Comparison of ENCODE assay signal across 9 cellular contexts in the genomic region with DNA sequence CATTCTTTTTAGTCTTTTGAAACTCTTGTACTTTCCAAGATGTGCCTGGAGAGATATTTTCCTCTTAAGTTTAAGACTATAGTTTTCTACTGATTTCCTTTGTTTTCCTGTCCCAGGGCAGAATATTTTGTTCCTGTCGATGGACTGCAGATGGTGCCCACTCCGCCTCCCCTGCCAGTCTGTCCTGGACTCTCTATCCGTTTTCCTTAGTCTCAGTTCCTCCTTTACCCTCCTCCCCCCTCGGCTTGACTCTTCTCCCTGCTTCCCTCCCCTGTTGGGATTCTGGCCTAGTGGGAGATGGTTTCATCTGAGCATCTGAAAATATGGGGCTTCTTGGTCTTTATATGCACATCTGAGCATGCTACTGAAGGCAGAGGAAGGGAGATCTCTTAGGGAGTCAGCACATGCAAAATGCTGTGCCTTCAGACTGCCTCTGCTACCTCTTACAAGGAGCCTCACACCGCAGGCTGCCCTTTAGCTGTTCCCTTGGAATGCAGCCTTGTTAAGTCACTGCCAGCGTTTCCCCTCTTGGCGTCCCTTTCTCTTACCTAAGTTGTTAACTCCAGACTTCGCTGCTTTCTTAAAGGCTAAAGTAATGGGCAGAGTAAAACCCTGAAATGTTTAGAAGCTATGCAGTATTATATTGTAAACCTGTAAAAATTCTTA. TPM values are rescaled to one million over a fixed set of nuclear protein-coding genes. Genes with fewer than 3 reads are reported as not detected.
DNase-seq lines count a peak whose midpoint lies in the region; ATAC-seq and TF ChIP-seq lines count a peak whose summit lies in the region.
"Had no signal": no experiment of that assay in that cellular context is flagged by ENCODE, and none has a peak within 500 bp of the region (broad histone marks: within the 10 kb centered on the region; RNA-seq: fewer than 3 reads in every experiment).

No MANE protein-coding gene starts in this region.

- H3K4me1 Mint-ChIP-seq in mesothelial cell of epicardium: peaks cover 57% of the 10 kb centered on the region

- H3K27ac ChIP-seq in cardiac muscle cell (peak overlapping the region; percentile 20), mammary epithelial cell (ENCODE audit: insufficient read depth, low read depth, low read length) (no peak overlapping the region)
- H3K27ac ChIP-seq: epithelial cell of prostate had no signal

- H3K36me3 Mint-ChIP-seq in mesothelial cell of epicardium: no peaks in the 10 kb centered on the region

- H3K27ac Mint-ChIP-seq in mesothelial cell of epicardium: peak overlapping the region; percentile 94

- DNase-seq in cardiac muscle cell (ENCODE audit: low read depth in 1 of 2, low spot score in 1 of 2) (peak; percentile 43 to 47), left ventricle myocardium superior (no peak), mammary epithelial cell (peak; percentile 1), mesothelial cell of epicardium (ENCODE audit: low spot score in 2 of 2, unreplicated experiment in 2 of 2) (no peak), ureter (ENCODE audit: low spot score) (peak; percentile 44), DMS153 (lab: John Stamatoyannopoulos, UW) (no peak)

- H3K4me3 Mint-ChIP-seq in mesothelial cell of epicardium: no peak overlapping the region

- no peaks in the 10 kb centered on the region for H3K27me3 ChIP-seq in cardiac muscle cell
- H3K27me3 ChIP-seq in mammary epithelial cell (ENCODE audit: insufficient read depth, low read length): no peaks in the 10 kb centered on the region

- H3K4me3 ChIP-seq in cardiac muscle cell (no peak overlapping the region), mammary epithelial cell (replicated peaks in 1 of 3; ENCODE audit: insufficient read depth in 1 of 3, low read depth in 2 of 3, low read length in 3 of 3) (no peak overlapping the region)

- H3K4me1 ChIP-seq in cardiac muscle cell (ENCODE audit: low read depth) (peaks cover 41% of the 10 kb centered on the region), mammary epithelial cell (ENCODE audit: insufficient read depth, low read length) (no peaks in the 10 kb centered on the region)

- no TSS peak for BruUV-seq in mammary epithelial cell (replicated peaks; lab: Mats Ljungman, UMichigan)

- TF ChIP-seq CTCF in cardiac muscle cell (IDR thresholded peaks at IDR 0.05; ENCODE audit: low read depth, low read length): no peak
- no peak for TF ChIP-seq CTCF in mammary epithelial cell (conservative IDR thresholded peaks at IDR 0.05 in 1 of 2, IDR thresholded peaks at IDR 0.05 in 1 of 2; ENCODE audit: extremely low read depth in 1 of 2, insufficient read depth in 1 of 2, low read depth in 1 of 2, low read length in 2 of 2)
- TF ChIP-seq CTCF in mesothelial cell of epicardium (IDR thresholded peaks at IDR 0.05; ENCODE audit: unreplicated experiment): no peak

- in situ Hi-C loops in mammary epithelial cell (cut with MboI; ENCODE audit: low sequenced_read_pairs in 2 of 2): no loop called here

- H3K9me3 Mint-ChIP-seq in mesothelial cell of epicardium: no peaks in the 10 kb centered on the region

- H3K27me3 Mint-ChIP-seq in mesothelial cell of epicardium (ENCODE audit: low read depth): no peaks in the 10 kb centered on the region

- H3K4me2 ChIP-seq in mammary epithelial cell (ENCODE audit: insufficient read depth, low read depth, low read length): no peak overlapping the region

- CTCF ChIA-PET in mammary epithelial cell (lab: Charles Lee; ENCODE audit: low non-redundant PET): no interaction called here

- no peak for ATAC-seq in left ventricle myocardium superior
- ATAC-seq in HG02623 (IDR thresholded peaks at IDR 0.05; ENCODE audit: unreplicated experiment): no peak
- ATAC-seq in HG03521 (IDR thresholded peaks at IDR 0.05; ENCODE audit: unreplicated experiment): no peak

- H3K79me2 ChIP-seq in mammary epithelial cell (ENCODE audit: insufficient read depth, low read length): no peaks in the 10 kb centered on the region

- no peak overlapping the region for H2AFZ ChIP-seq in mammary epithelial cell (ENCODE audit: low read depth, low read length)

- dilution Hi-C loops in mammary epithelial cell (cut with HindIII; ENCODE audit: low sequenced_read_pairs): no loop called here

- no peaks in the 10 kb centered on the region for H4K20me1 ChIP-seq in mammary epithelial cell (ENCODE audit: insufficient read depth, low read length)

- H3K9me3 ChIP-seq in cardiac muscle cell (ENCODE audit: low read depth): no peaks in the 10 kb centered on the region
- H3K9me3 ChIP-seq in mammary epithelial cell (replicated peaks; ENCODE audit: insufficient read depth, low read length): peaks cover 6% of the 10 kb centered on the region

- intact Hi-C loops in left ventricle myocardium superior (cut with micrococcal nuclease): no loop called here
- intact Hi-C loops in mammary epithelial cell (cut with micrococcal nuclease): no loop called here

- 10% methylated on average over 8 of the region's 8 CpGs for WGBS in mammary epithelial cell (ENCODE audit: low coverage, missing lambda C conversion rate)

- no peak overlapping the region for H3K9ac ChIP-seq in mammary epithelial cell (ENCODE audit: insufficient read depth, low read length)

- H3K36me3 ChIP-seq in cardiac muscle cell (no peaks in the 10 kb centered on the region), mammary epithelial cell (ENCODE audit: insufficient read depth, low read length) (no peaks in the 10 kb centered on the region)

RNA-seq across cellular contexts. Expression of a gene that starts 49.6 kb away (rescaled TPM):
- total RNA-seq in cardiac muscle cell: 7.9 and 10.5 TPM in 2 replicates
- 7.6 and 11.5 TPM in 2 replicates for polyA plus RNA-seq in cardiac muscle cell
- total RNA-seq in left ventricle myocardium superior: 26.0 TPM
- under 1 TPM in 1 of 2 donors, not detected in 1; 0.17 TPM for total RNA-seq in mammary epithelial cell
- polyA plus RNA-seq in mammary epithelial cell: not detected
- polyA minus RNA-seq in mammary epithelial cell: not detected
- total RNA-seq in mesothelial cell of epicardium: 26.2 to 29.7 TPM (median 29.2 TPM) in 3 replicates
- 39.7 TPM for total RNA-seq in ureter

Comparison
In these comparisons a context has a peak if more than half of its experiments do, and no peak if none do; other contexts are left out.
1. DNase-seq: peak in cardiac muscle cell (2 of 2), mammary epithelial cell (single experiment) and ureter (single experiment); none in left ventricle myocardium superior (single experiment), mesothelial cell of epicardium (0 of 2) and DMS153 (single experiment).